ENCODE assay signal across 1 cellular context in the genomic region with DNA sequence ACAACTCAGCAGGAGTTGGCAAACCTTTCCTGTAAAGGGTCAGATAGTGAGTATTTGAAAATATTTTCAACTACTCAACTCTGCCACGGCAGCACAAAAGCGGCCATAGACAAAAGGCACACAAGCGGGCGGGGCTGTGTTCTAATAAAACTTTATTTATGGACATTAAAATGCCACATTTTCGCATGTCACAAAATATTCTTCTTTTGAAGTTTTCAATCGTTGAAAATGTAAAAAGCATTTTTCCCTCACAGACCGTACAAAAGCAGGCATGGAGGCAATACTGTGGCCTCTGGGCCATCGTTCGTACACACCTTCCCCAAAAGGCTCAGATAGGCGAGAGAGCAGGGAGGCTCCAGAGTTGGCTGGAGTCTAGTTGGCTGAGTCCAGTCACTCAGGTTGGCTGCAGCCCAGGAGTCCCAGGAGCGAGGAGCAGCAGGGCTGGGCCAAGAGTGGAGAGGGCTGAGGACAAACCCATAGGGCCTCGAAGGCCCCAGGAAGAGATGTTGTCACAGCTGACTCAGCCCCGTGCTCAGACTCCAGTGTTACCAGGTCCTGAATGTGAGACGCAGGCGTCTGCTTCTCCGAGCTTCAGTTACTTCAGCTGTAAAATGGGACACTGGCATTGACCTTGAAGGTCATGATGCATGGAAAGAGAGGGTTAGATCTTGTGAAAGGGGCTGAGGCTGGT.
TF ChIP-seq lines count a peak whose summit lies in the region.

No MANE protein-coding gene starts in this region.

TF ChIP-seq in HepG2, 621 proteins besides CTCF, POLR2A, EP300 and RAD21 (continued from another document):
- TF ChIP-seq, protein P1, sequence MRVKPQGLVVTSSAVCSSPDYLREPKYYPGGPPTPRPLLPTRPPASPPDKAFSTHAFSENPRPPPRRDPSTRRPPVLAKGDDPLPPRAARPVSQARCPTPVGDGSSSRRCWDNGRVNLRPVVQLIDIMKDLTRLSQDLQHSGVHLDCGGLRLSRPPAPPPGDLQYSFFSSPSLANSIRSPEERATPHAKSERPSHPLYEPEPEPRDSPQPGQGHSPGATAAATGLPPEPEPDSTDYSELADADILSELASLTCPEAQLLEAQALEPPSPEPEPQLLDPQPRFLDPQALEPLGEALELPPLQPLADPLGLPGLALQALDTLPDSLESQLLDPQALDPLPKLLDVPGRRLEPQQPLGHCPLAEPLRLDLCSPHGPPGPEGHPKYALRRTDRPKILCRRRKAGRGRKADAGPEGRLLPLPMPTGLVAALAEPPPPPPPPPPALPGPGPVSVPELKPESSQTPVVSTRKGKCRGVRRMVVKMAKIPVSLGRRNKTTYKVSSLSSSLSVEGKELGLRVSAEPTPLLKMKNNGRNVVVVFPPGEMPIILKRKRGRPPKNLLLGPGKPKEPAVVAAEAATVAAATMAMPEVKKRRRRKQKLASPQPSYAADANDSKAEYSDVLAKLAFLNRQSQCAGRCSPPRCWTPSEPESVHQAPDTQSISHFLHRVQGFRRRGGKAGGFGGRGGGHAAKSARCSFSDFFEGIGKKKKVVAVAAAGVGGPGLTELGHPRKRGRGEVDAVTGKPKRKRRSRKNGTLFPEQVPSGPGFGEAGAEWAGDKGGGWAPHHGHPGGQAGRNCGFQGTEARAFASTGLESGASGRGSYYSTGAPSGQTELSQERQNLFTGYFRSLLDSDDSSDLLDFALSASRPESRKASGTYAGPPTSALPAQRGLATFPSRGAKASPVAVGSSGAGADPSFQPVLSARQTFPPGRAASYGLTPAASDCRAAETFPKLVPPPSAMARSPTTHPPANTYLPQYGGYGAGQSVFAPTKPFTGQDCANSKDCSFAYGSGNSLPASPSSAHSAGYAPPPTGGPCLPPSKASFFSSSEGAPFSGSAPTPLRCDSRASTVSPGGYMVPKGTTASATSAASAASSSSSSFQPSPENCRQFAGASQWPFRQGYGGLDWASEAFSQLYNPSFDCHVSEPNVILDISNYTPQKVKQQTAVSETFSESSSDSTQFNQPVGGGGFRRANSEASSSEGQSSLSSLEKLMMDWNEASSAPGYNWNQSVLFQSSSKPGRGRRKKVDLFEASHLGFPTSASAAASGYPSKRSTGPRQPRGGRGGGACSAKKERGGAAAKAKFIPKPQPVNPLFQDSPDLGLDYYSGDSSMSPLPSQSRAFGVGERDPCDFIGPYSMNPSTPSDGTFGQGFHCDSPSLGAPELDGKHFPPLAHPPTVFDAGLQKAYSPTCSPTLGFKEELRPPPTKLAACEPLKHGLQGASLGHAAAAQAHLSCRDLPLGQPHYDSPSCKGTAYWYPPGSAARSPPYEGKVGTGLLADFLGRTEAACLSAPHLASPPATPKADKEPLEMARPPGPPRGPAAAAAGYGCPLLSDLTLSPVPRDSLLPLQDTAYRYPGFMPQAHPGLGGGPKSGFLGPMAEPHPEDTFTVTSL (CRISPR knock-in tag; IDR thresholded peaks at IDR 0.05; ENCODE audit: borderline replicate concordance) = no peak
- TF ChIP-seq ZMYM3 (CRISPR knock-in tag; IDR thresholded peaks at IDR 0.05) = peak; percentile 81
- TF ChIP-seq, protein P2, sequence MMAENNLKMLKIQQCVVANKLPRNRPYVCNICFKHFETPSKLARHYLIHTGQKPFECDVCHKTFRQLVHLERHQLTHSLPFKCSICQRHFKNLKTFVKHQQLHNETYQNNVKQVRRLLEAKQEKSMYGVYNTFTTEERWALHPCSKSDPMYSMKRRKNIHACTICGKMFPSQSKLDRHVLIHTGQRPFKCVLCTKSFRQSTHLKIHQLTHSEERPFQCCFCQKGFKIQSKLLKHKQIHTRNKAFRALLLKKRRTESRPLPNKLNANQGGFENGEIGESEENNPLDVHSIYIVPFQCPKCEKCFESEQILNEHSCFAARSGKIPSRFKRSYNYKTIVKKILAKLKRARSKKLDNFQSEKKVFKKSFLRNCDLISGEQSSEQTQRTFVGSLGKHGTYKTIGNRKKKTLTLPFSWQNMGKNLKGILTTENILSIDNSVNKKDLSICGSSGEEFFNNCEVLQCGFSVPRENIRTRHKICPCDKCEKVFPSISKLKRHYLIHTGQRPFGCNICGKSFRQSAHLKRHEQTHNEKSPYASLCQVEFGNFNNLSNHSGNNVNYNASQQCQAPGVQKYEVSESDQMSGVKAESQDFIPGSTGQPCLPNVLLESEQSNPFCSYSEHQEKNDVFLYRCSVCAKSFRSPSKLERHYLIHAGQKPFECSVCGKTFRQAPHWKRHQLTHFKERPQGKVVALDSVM (CRISPR knock-in tag; IDR thresholded peaks at IDR 0.05) = 0 out of 2 replicates have a peak, but pooled peaks have one; percentile 33
- 0 out of 2 replicates have a peak, but pooled peaks have one; percentile 19 for TF ChIP-seq MIER3 (CRISPR knock-in tag; IDR thresholded peaks at IDR 0.05; ENCODE audit: borderline replicate concordance)
- TF ChIP-seq, protein P3, sequence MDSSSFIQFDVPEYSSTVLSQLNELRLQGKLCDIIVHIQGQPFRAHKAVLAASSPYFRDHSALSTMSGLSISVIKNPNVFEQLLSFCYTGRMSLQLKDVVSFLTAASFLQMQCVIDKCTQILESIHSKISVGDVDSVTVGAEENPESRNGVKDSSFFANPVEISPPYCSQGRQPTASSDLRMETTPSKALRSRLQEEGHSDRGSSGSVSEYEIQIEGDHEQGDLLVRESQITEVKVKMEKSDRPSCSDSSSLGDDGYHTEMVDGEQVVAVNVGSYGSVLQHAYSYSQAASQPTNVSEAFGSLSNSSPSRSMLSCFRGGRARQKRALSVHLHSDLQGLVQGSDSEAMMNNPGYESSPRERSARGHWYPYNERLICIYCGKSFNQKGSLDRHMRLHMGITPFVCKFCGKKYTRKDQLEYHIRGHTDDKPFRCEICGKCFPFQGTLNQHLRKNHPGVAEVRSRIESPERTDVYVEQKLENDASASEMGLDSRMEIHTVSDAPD (CRISPR knock-in tag; IDR thresholded peaks at IDR 0.05) = no peak
